In genomic region chr4:37584087-37584486, GRCh38 we compare ENCODE assay signal across 15 cellular contexts.
"Had no signal": no experiment of that assay in that cellular context is flagged by ENCODE, and none has a peak within 500 bp of the region (broad histone marks: within the 10 kb centered on the region; RNA-seq: fewer than 3 reads in every experiment).

No MANE protein-coding gene starts in this region.

- H3K4me1 Mint-ChIP-seq: activated CD4-positive, alpha-beta T cell treated with anti-CD3 and anti-CD28 coated beads for 36 hours had no signal

- DNase-seq: activated CD4-positive, alpha-beta T cell treated with anti-CD3 and anti-CD28 coated beads for 36 hours; activated CD8-positive, alpha-beta T cell treated with anti-CD3 and anti-CD28 coated beads, Interleukin-2, amount 10 ng/mL, durations not matched to agents 7 days and 5 days; activated naive CD4-positive, alpha-beta T cell treated with anti-CD3 and anti-CD28 coated beads for 36 hours; effector memory CD8-positive, alpha-beta T cell; erythroblast; immature natural killer cell; left cardiac atrium; pancreas; SK-N-SH; T-helper 1 cell; WERI-Rb-1 had no signal

- H3K4me3 Mint-ChIP-seq: activated CD4-positive, alpha-beta T cell treated with anti-CD3 and anti-CD28 coated beads for 36 hours; activated CD8-positive, alpha-beta T cell treated with anti-CD3 and anti-CD28 coated beads, Interleukin-2, amount 10 ng/mL, durations not matched to agents 7 days and 5 days; activated naive CD4-positive, alpha-beta T cell treated with anti-CD3 and anti-CD28 coated beads for 36 hours; effector memory CD8-positive, alpha-beta T cell; immature natural killer cell; neural crest cell had no signal

- FAIRE-seq: astrocyte, pancreas had no signal

- H3K27ac ChIP-seq: pancreas, skin epidermis, WERI-Rb-1 had no signal

- H3K9me3 ChIP-seq: pancreas, SK-N-SH had no signal

- H3K9ac ChIP-seq: SK-N-SH had no signal

- H3K27ac Mint-ChIP-seq: activated CD4-positive, alpha-beta T cell treated with anti-CD3 and anti-CD28 coated beads for 36 hours; activated CD8-positive, alpha-beta T cell treated with anti-CD3 and anti-CD28 coated beads, Interleukin-2, amount 10 ng/mL, durations not matched to agents 7 days and 5 days; activated naive CD4-positive, alpha-beta T cell treated with anti-CD3 and anti-CD28 coated beads for 36 hours had no signal

- H3K27me3 ChIP-seq: pancreas, tibial nerve had no signal

- H3K4me2 ChIP-seq: SK-N-SH had no signal

- H3K36me3 ChIP-seq: pancreas, tibial nerve, WERI-Rb-1 had no signal

- H3K4me1 ChIP-seq: pancreas, tibial nerve had no signal

- H3K4me3 ChIP-seq: pancreas, skin epidermis had no signal

- ATAC-seq: activated CD4-positive, alpha-beta T cell treated with anti-CD3 and anti-CD28 coated beads for 36 hours; activated CD8-positive, alpha-beta T cell treated with anti-CD3 and anti-CD28 coated beads, Interleukin-2, amount 10 ng/mL, durations not matched to agents 7 days and 5 days; effector memory CD8-positive, alpha-beta T cell; left cardiac atrium had no signal
